ENCODE assay signal across 17 cellular contexts in genomic region chr12:123113038-123113437, GRCh38. TPM values are rescaled to one million over a fixed set of nuclear protein-coding genes. Genes with fewer than 3 reads are reported as not detected.
DNase-seq lines count a peak whose midpoint lies in the region; ATAC-seq and TF ChIP-seq lines count a peak whose summit lies in the region.
"Had no signal": no experiment of that assay in that cellular context is flagged by ENCODE, and none has a peak within 500 bp of the region (broad histone marks: within the 10 kb centered on the region; RNA-seq: fewer than 3 reads in every experiment).

No MANE protein-coding gene starts in this region.

- no peaks in the 10 kb centered on the region for H3K27me3 ChIP-seq in gastroesophageal sphincter
- H3K27me3 ChIP-seq: upper lobe of left lung had no signal

- peaks cover 0 to 7% of the 10 kb centered on the region in 2 donors for H3K36me3 ChIP-seq in gastroesophageal sphincter

- peak; percentile 20 for DNase-seq in natural killer cell treated with Interleukin-12 subunit alpha and Interleukin-12 subunit beta and Interleukin-15 and Interleukin-18, amount 100 ng/mL, for 72 hours (ENCODE audit: low spot score)
- no peak for DNase-seq in natural killer cell
- peak; percentile 31 to 65 for DNase-seq in NCI-H526 (lab: John Stamatoyannopoulos, UW)
- DNase-seq in LoVo (ENCODE audit: low spot score), result no peak
- no peak for DNase-seq in kidney tubule cell (ENCODE audit: low spot score)
- DNase-seq: activated CD4-positive, alpha-beta T cell treated with anti-CD3 and anti-CD28 coated beads, Interleukin-2, amount 50 U/mL, for 4 hours; activated T-cell treated with anti-CD3 and anti-CD28 coated beads, Interleukin-2, amount 50 U/mL, for 72 hours; central memory CD4-positive, alpha-beta T cell; hippocampal formation; kidney glomerular epithelial cell; mucosa of descending colon had no signal

- no peak overlapping the region for H3K4me3 Mint-ChIP-seq in natural killer cell treated with Interleukin-12 subunit alpha and Interleukin-12 subunit beta and Interleukin-15 and Interleukin-18, amount 100 ng/mL, for 72 hours
- no peak overlapping the region for H3K4me3 Mint-ChIP-seq in natural killer cell
- H3K4me3 Mint-ChIP-seq: activated T-cell treated with anti-CD3 and anti-CD28 coated beads, Interleukin-2, amount 50 U/mL, for 72 hours had no signal

- H3K4me1 ChIP-seq in gastroesophageal sphincter, result peaks cover 6 to 96% (median 36%) of the 10 kb centered on the region in 3 donors

- no peak for TF ChIP-seq POLR2A in gastroesophageal sphincter (IDR thresholded peaks at IDR 0.05)

- TF ChIP-seq CTCF in natural killer cell (IDR thresholded peaks at IDR 0.05) (no peak), gastroesophageal sphincter (IDR thresholded peaks at IDR 0.05) (no peak)

- H3K36me3 Mint-ChIP-seq in natural killer cell treated with Interleukin-12 subunit alpha and Interleukin-12 subunit beta and Interleukin-15 and Interleukin-18, amount 100 ng/mL, for 72 hours, result no peaks in the 10 kb centered on the region
- no peaks in the 10 kb centered on the region for H3K36me3 Mint-ChIP-seq in natural killer cell

- H3K4me1 Mint-ChIP-seq in natural killer cell treated with Interleukin-12 subunit alpha and Interleukin-12 subunit beta and Interleukin-15 and Interleukin-18, amount 100 ng/mL, for 72 hours (ENCODE audit: low read depth in 2 of 2), result peaks cover 23 to 28% of the 10 kb centered on the region in 2 donors
- H3K4me1 Mint-ChIP-seq in natural killer cell, result peaks cover 34 to 44% of the 10 kb centered on the region in 2 donors

- H3K27ac Mint-ChIP-seq in natural killer cell treated with Interleukin-12 subunit alpha and Interleukin-12 subunit beta and Interleukin-15 and Interleukin-18, amount 100 ng/mL, for 72 hours, result no peak overlapping the region
- no peak overlapping the region for H3K27ac Mint-ChIP-seq in natural killer cell
- H3K27ac Mint-ChIP-seq: activated T-cell treated with anti-CD3 and anti-CD28 coated beads, Interleukin-2, amount 50 U/mL, for 72 hours had no signal

- WGBS in gastroesophageal sphincter (ENCODE audit: low coverage in 1 of 2), 2 donors, result 54 to 57% methylated on average over 4 to 7 of the region's 8 CpGs

- ATAC-seq in natural killer cell treated with Interleukin-12 subunit alpha and Interleukin-12 subunit beta and Interleukin-15 and Interleukin-18, amount 100 ng/mL, for 72 hours, result no peak
- no peak for ATAC-seq in natural killer cell
- ATAC-seq in gastroesophageal sphincter, result no peak
- no peak for ATAC-seq in HG03457 (IDR thresholded peaks at IDR 0.05; ENCODE audit: unreplicated experiment)
- ATAC-seq in HG03439 (IDR thresholded peaks at IDR 0.05; ENCODE audit: unreplicated experiment), result no peak
- ATAC-seq: activated T-cell treated with anti-CD3 and anti-CD28 coated beads, Interleukin-2, amount 50 U/mL, for 72 hours; mucosa of descending colon had no signal

- H3K27ac ChIP-seq in gastroesophageal sphincter, result peak overlapping the region in 3 of 4 donors; percentile 28 to 85 (median 78)
- H3K27ac ChIP-seq: SK-N-MC, skin epidermis had no signal

- no peak overlapping the region for H3K4me3 ChIP-seq in gastroesophageal sphincter
- H3K4me3 ChIP-seq: mucosa of descending colon, SK-N-MC, skin epidermis, upper lobe of left lung had no signal

- TF ChIP-seq EP300 in gastroesophageal sphincter (IDR thresholded peaks at IDR 0.05), result no peak

- H3K9me3 ChIP-seq in gastroesophageal sphincter, result no peaks in the 10 kb centered on the region
- H3K9me3 ChIP-seq: mucosa of descending colon, upper lobe of left lung had no signal

- intact Hi-C loops in natural killer cell (cut with micrococcal nuclease), result loop anchor here (5.0 kb wide), 1 partner anchor 119 kb away; the partner anchor contains the start of genes MPHOSPH9 and MTRFR

- no peaks in the 10 kb centered on the region for H3K9me3 Mint-ChIP-seq in natural killer cell treated with Interleukin-12 subunit alpha and Interleukin-12 subunit beta and Interleukin-15 and Interleukin-18, amount 100 ng/mL, for 72 hours
- no peaks in the 10 kb centered on the region for H3K9me3 Mint-ChIP-seq in natural killer cell
- H3K9me3 Mint-ChIP-seq: activated T-cell treated with anti-CD3 and anti-CD28 coated beads, Interleukin-2, amount 50 U/mL, for 72 hours had no signal

- no peaks in the 10 kb centered on the region for H3K27me3 Mint-ChIP-seq in natural killer cell treated with Interleukin-12 subunit alpha and Interleukin-12 subunit beta and Interleukin-15 and Interleukin-18, amount 100 ng/mL, for 72 hours
- no peaks in the 10 kb centered on the region for H3K27me3 Mint-ChIP-seq in natural killer cell (ENCODE audit: low read depth in 2 of 2)

RNA-seq across cellular contexts. Expression of gene PITPNM2, which starts 37.9 kb away (rescaled TPM):
- total RNA-seq in natural killer cell treated with Interleukin-12 subunit alpha and Interleukin-12 subunit beta and Interleukin-15 and Interleukin-18, amount 100 ng/mL, for 72 hours, result 1 to 10 TPM; 2.0 to 3.1 TPM
- total RNA-seq in natural killer cell (10 to 100 TPM; 38.9 to 94.6 (median 42.5) TPM), gastroesophageal sphincter (10 to 100 TPM in 3 of 4 donors, 1 to 10 TPM in 1; 9.9 to 20.4 (median 16.4) TPM)

Comparison
In these comparisons a context has a peak if more than half of its experiments do, and no peak if none do; other contexts are left out.
1. DNase-seq: peak in natural killer cell treated with Interleukin-12 subunit alpha and Interleukin-12 subunit beta and Interleukin-15 and Interleukin-18, amount 100 ng/mL, for 72 hours (single experiment) and NCI-H526 (2 of 2); none in natural killer cell (single experiment), LoVo (single experiment) and kidney tubule cell (single experiment).